In the genomic region with DNA sequence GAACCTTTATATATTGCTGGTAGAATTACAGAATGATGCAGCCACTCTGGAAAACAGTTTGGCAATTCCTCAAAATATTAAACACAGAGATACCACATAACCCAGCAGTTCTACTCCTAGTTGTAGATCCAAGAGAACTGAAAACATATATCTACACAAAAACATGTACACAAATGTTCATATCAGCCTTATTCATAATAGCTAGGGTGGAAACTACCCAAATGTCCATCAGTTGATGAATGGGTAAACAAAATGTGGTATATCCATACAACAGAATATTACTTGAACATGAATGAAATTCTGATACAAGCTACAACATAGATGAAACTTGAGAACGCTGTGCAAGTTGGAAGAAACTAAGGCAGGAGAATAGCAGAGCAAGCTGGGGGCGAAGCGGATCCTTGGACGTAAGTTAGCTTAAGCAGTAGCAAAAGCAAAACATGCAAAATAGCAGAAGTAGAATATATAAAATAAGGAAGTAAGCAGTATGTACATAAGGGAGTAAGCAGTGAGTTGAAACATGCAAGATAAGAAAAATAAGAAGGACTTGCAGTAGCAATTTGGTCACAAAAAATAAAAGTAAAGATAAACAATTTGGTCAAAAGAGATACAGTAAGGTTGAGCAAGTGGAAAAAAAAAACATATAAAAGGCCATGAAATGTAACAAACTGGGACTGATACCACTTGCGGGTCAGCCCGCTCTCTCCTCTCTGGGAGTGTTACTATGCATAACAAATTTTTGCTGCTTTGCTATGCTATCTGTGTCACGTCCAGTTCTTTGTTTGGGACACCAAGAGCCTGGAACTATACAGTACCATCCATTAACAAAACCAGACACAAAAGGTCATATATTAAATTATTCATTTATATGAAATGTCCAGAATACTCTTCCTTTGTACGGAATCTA, we compare ENCODE assay signal across 14 cellular contexts. TPM values are rescaled to one million over a fixed set of nuclear protein-coding genes. Genes with fewer than 3 reads are reported as not detected.
DNase-seq lines count a peak whose midpoint lies in the region; ATAC-seq, FAIRE-seq and TF ChIP-seq lines count a peak whose summit lies in the region.
"Had no signal": no experiment of that assay in that cellular context is flagged by ENCODE, and none has a peak within 500 bp of the region (broad histone marks: within the 10 kb centered on the region; RNA-seq: fewer than 3 reads in every experiment).

No MANE protein-coding gene starts in this region.

- TF ChIP-seq POLR2A in A549 (IDR thresholded peaks at IDR 0.05; ENCODE audit: low read length), result no peak

- H3K4me2 ChIP-seq in A549, result no peak overlapping the region
- H3K4me2 ChIP-seq: KMS-11 had no signal

- H3K4me3 ChIP-seq in A549, result no peak overlapping the region

- FAIRE-seq in A549 (lab: Jason Lieb, UNC), result no peak
- FAIRE-seq in GM19239 (lab: Jason Lieb, UNC), result peak; percentile 66

- H3K9me3 ChIP-seq in A549, result no peaks in the 10 kb centered on the region

- CTCF ChIA-PET in A549 (lab: Yijun Ruan, JAX), result interaction anchor here (0.7 to 16.4 kb wide), 7 partner anchors 11 to 422 kb away, joined by 3 to 345 read pairs (median 3); a partner anchor contains a TSS

- peaks cover 7% of the 10 kb centered on the region for H3K27me3 ChIP-seq in foreskin keratinocyte

- no peak for DNase-seq in A549 (ENCODE audit: low read depth in 1 of 2, low spot score in 1 of 2)
- no peak for DNase-seq in GM19239 (ENCODE audit: insufficient read length, low spot score)
- peak; percentile 84 for DNase-seq in SIG-M5 (lab: John Stamatoyannopoulos, UW)
- no peak for DNase-seq in stimulated activated CD4-positive, alpha-beta T cell treated with anti-CD3 and anti-CD28 coated beads, Interleukin-4, amount 100 ng/mL, for 1 hour
- DNase-seq in NCI-H1436 (lab: John Stamatoyannopoulos, UW), result no peak
- DNase-seq in foreskin keratinocyte, result no peak
- DNase-seq: activated CD4-positive, alpha-beta memory T cell treated with anti-CD3 and anti-CD28 coated beads, Interleukin-2, amount 10 ng/mL, durations not matched to agents 7 days and 5 days; cortex of kidney; foreskin fibroblast; kidney glomerular epithelial cell had no signal

- peak overlapping the region; percentile 43 to 87; a peak in 5 of 6 replicates for H3K27ac ChIP-seq in A549
- no peak overlapping the region for H3K27ac ChIP-seq in foreskin keratinocyte
- H3K27ac ChIP-seq: KMS-11 had no signal

- no peak for ATAC-seq in A549
- ATAC-seq in HG03108 (IDR thresholded peaks at IDR 0.05; ENCODE audit: unreplicated experiment), result peak; percentile 45
- no peak for ATAC-seq in HG03457 (IDR thresholded peaks at IDR 0.05; ENCODE audit: unreplicated experiment)
- no peak for ATAC-seq in foreskin keratinocyte
- ATAC-seq: Right ventricle myocardium inferior had no signal

- no peak for TF ChIP-seq RAD21 in A549 (conservative IDR thresholded peaks at IDR 0.05 in 1 of 2, IDR thresholded peaks at IDR 0.05 in 1 of 2)

- POLR2A ChIA-PET in A549 (lab: Yijun Ruan, JAX), result no interaction called here

- peaks cover 49% of the 10 kb centered on the region for H3K4me1 ChIP-seq in A549
- no peaks in the 10 kb centered on the region for H3K4me1 ChIP-seq in foreskin keratinocyte

- no peak for TF ChIP-seq EP300 in A549 (IDR thresholded peaks at IDR 0.05)

- TF ChIP-seq CTCF in A549 (IDR thresholded peaks at IDR 0.05) (no peak), foreskin keratinocyte (conservative IDR thresholded peaks at IDR 0.05) (no peak)

- WGBS in A549 (ENCODE audit: missing lambda C conversion rate), result 93% methylated on average over 8 of the region's 8 CpGs

TF ChIP-seq in A549, 52 proteins besides CTCF, POLR2A, EP300 and RAD21:
- TF ChIP-seq JUN (IDR thresholded peaks at IDR 0.05) (no peak), KDM1A (IDR thresholded peaks at IDR 0.05; ENCODE audit: low read depth) (peak; percentile 60; the same call in 1 of the 2 replicates)

RNA-seq across cellular contexts. Expression of a gene that starts 18.0 kb away (rescaled TPM):
- polyA plus RNA-seq in A549 (2011; rRNA removed) (94.6 and 179 TPM in 2 replicates), A549 (2017; fragmentation: RNase III; extraction: RNeasy Plus Mini Kit Qiagen cat#74134 plus additional on column Dnase treatment) (22.0 to 24.2 TPM (median 24.2 TPM) in 3 replicates), foreskin keratinocyte (12.5 and 14.8 TPM in 2 replicates)
- 46.7 and 46.9 TPM in 2 replicates for polyA plus RNA-seq in A549 (2012; cell fraction: cytosol; rRNA removed)
- polyA plus RNA-seq in A549 (2012; cell fraction: nucleus; rRNA removed), result 16.5 and 23.0 TPM in 2 replicates
- polyA minus RNA-seq in A549 (2011; rRNA and poly(A)+ RNA removed), result 127 and 199 TPM in 2 replicates
- total RNA-seq in foreskin keratinocyte, result 11.8 and 13.5 TPM in 2 replicates

RNA-seq across cellular contexts. Expression of a gene that starts 27.9 kb away (rescaled TPM):
- polyA plus RNA-seq in A549 (2011; rRNA removed) (55.4 and 83.3 TPM in 2 replicates), A549 (2017; fragmentation: RNase III; extraction: RNeasy Plus Mini Kit Qiagen cat#74134 plus additional on column Dnase treatment) (65.1 to 66.9 TPM (median 65.4 TPM) in 3 replicates), foreskin keratinocyte (77.6 and 85.0 TPM in 2 replicates)
- polyA plus RNA-seq in A549 (2012; cell fraction: cytosol; rRNA removed), result 79.8 and 101 TPM in 2 replicates
- polyA plus RNA-seq in A549 (2012; cell fraction: nucleus; rRNA removed), result 150 and 163 TPM in 2 replicates
- 127 and 130 TPM in 2 replicates for polyA minus RNA-seq in A549 (2011; rRNA and poly(A)+ RNA removed)
- total RNA-seq in foreskin keratinocyte, result 80.1 and 91.4 TPM in 2 replicates

RNA-seq across cellular contexts. Expression of a gene that starts 38.9 kb away (rescaled TPM):
- polyA plus RNA-seq in A549 (2011; rRNA removed) (48.8 and 49.1 TPM in 2 replicates), A549 (2017; fragmentation: RNase III; extraction: RNeasy Plus Mini Kit Qiagen cat#74134 plus additional on column Dnase treatment) (25.9 to 32.3 TPM (median 28.0 TPM) in 3 replicates), foreskin keratinocyte (17.5 and 18.8 TPM in 2 replicates)
- 16.2 and 17.9 TPM in 2 replicates for polyA plus RNA-seq in A549 (2012; cell fraction: cytosol; rRNA removed)
- 8.1 and 10.5 TPM in 2 replicates for polyA plus RNA-seq in A549 (2012; cell fraction: nucleus; rRNA removed)
- 22.7 and 26.3 TPM in 2 replicates for polyA minus RNA-seq in A549 (2011; rRNA and poly(A)+ RNA removed)
- total RNA-seq in foreskin keratinocyte, result 38.1 and 38.5 TPM in 2 replicates
